8 cellular contexts compared by ENCODE assay signal in the genomic region with DNA sequence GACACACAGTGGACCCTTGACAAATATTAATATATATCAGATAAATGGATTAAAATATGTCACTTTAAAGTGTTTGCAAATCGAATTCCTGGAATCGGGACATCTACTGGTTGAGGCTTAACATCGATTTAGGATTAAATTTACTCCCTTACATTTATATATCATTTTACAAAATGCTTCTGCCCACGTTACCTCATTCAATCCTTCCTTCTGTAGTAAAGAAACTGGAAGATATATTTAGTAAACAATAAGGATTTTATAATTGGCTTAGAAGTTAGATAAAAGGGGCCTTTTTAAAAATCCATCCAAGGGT. TPM values are rescaled to one million over a fixed set of nuclear protein-coding genes. Genes with fewer than 3 reads are reported as not detected.
DNase-seq lines count a peak whose midpoint lies in the region; ATAC-seq, FAIRE-seq and TF ChIP-seq lines count a peak whose summit lies in the region.

No MANE protein-coding gene starts in this region.

- H3K36me3 ChIP-seq in esophagus (ENCODE audit: control insufficient read depth in 2 of 2, insufficient read depth in 2 of 2, low read length in 1 of 2), result no peaks in the 10 kb centered on the region
- peaks cover 0 to 19% of the 10 kb centered on the region in 2 donors for H3K36me3 ChIP-seq in psoas muscle (ENCODE audit: insufficient read depth in 1 of 2, low read depth in 1 of 2)

- H3K27ac ChIP-seq in RWPE1 (no peak overlapping the region; the same call in 1 of the 2 replicates), esophagus (ENCODE audit: low read depth in 2 of 2, low read length in 1 of 2) (peak overlapping the region in 1 of 2 donors; percentile 96), psoas muscle (peak overlapping the region; percentile 97)

- POLR2A ChIA-PET in RWPE1 (lab: Yijun Ruan, JAX; ENCODE audit: low non-redundant PET), result no interaction called here

- peak; percentile 6 for FAIRE-seq in G401.6 (lab: Jason Lieb, UNC)
- no peak for FAIRE-seq in GM12891 (lab: Jason Lieb, UNC)

- H3K27me3 ChIP-seq in esophagus (ENCODE audit: control insufficient read depth in 1 of 2, insufficient read depth in 2 of 2, low read length in 2 of 2) (no peaks in the 10 kb centered on the region), psoas muscle (ENCODE audit: insufficient read depth in 3 of 3, low read length in 2 of 3) (no peaks in the 10 kb centered on the region)

- WGBS in esophagus, 2 donors, result 3 to 4% methylated on average over 4 of the region's 4 CpGs
- 1 to 4% (median 1%) methylated on average over 4 of the region's 4 CpGs for WGBS in psoas muscle, 3 donors

- DNase-seq in RWPE1 (ENCODE audit: low spot score) (no peak), psoas muscle (no peak), GM12891 (ENCODE audit: insufficient read length, low spot score) (no peak), GOT3 (lab: John Stamatoyannopoulos, UW) (no peak)
- no peak for DNase-seq in activated effector memory CD4-positive, alpha-beta T cell treated with anti-CD3 and anti-CD28 coated beads, Interleukin-2, amount 50 U/mL, for 16 hours

- TF ChIP-seq POLR2A in GM12891 (IDR thresholded peaks at IDR 0.05; ENCODE audit: low read depth, low read length), result no peak

- CTCF ChIA-PET in RWPE1 (lab: Yijun Ruan, JAX), result interaction anchor here (0.7 kb wide), 1 partner anchor 87 kb away, joined by 3 read pairs; no protein-coding TSS in a partner anchor

- no peaks in the 10 kb centered on the region for H3K9me3 ChIP-seq in esophagus (ENCODE audit: control insufficient read depth in 2 of 2, insufficient read depth in 1 of 2, low read depth in 1 of 2, low read length in 1 of 2)
- H3K9me3 ChIP-seq in psoas muscle, result no peaks in the 10 kb centered on the region

- no peaks in the 10 kb centered on the region for H3K4me1 ChIP-seq in esophagus (ENCODE audit: control insufficient read depth in 2 of 2, insufficient read depth in 2 of 2, low read length in 1 of 2)
- peaks cover 20% of the 10 kb centered on the region for H3K4me1 ChIP-seq in psoas muscle

- ATAC-seq in psoas muscle (no peak), GM21423 (IDR thresholded peaks at IDR 0.05; ENCODE audit: unreplicated experiment) (no peak)

- TF ChIP-seq CTCF in RWPE1 (conservative IDR thresholded peaks at IDR 0.05; ENCODE audit: low read depth) (peak; percentile 24; the same call in 1 of the 2 replicates), psoas muscle (IDR thresholded peaks at IDR 0.05) (no peak)

- intact Hi-C loops in psoas muscle (cut with DNase I), result loop anchor here in 1 of 2 donors (10.0 kb wide), 1 partner anchor 159 kb away; a partner anchor contains a TSS

- peak overlapping the region; percentile 91 to 96 for H3K4me3 ChIP-seq in esophagus (ENCODE audit: low read depth in 1 of 2, low read length in 2 of 2)
- H3K4me3 ChIP-seq in psoas muscle, result peak overlapping the region; percentile 92

TF ChIP-seq in GM12891, 5 proteins besides CTCF, POLR2A, EP300 and RAD21:
- TF ChIP-seq PAX5 (IDR thresholded peaks at IDR 0.05; ENCODE audit: insufficient read depth, low read length, severe bottlenecking) (no peak), SPI1 (IDR thresholded peaks at IDR 0.05; ENCODE audit: low read depth, low read length) (no peak), POLR2AphosphoS5 (IDR thresholded peaks at IDR 0.05; ENCODE audit: low read depth, low read length) (no peak), TAF1 (IDR thresholded peaks at IDR 0.05; ENCODE audit: low read depth, low read length) (no peak), POU2F2 (IDR thresholded peaks at IDR 0.05; ENCODE audit: low read depth, low read length) (no peak)

RNA-seq across cellular contexts. Expression of a gene that starts 1.3 kb away (rescaled TPM):
- polyA plus RNA-seq in esophagus, result 10 to 100 TPM; 17.9 to 23.4 TPM
- 10 to 100 TPM; 53.7 to 87.2 (median 73.8) TPM for total RNA-seq in psoas muscle
- 10 to 100 TPM; 24.4 to 45.9 (median 25.5) TPM for polyA plus RNA-seq in psoas muscle
- 24.9 TPM for polyA plus RNA-seq in GM12891 (2012; ENCODE audit: low read depth, missing spikeins)

RNA-seq across cellular contexts. Expression of a gene that starts 27.5 kb away (rescaled TPM):
- polyA plus RNA-seq in esophagus (1 to 10 TPM in 1 of 2 donors, under 1 TPM in 1; 0.75 to 1.6 TPM), psoas muscle (10 to 100 TPM in 1 of 3 donors, 1 to 10 TPM in 2; 3.9 to 13.0 (median 5.3) TPM)
- total RNA-seq in psoas muscle, result 10 to 100 TPM in 2 of 4 donors, 1 to 10 TPM in 2; 5.6 to 31.7 (median 12.7) TPM
- 0.14 TPM for polyA plus RNA-seq in GM12891 (2012; ENCODE audit: low read depth, missing spikeins)

RNA-seq across cellular contexts. Expression of a gene that starts 50.2 kb away (rescaled TPM):
- polyA plus RNA-seq in esophagus, result 10 to 100 TPM; 11.9 to 17.8 TPM
- total RNA-seq in psoas muscle, result 10 to 100 TPM; 12.3 to 22.4 (median 15.7) TPM
- 10 to 100 TPM in 1 of 3 donors, 1 to 10 TPM in 2; 6.8 to 14.5 (median 9.9) TPM for polyA plus RNA-seq in psoas muscle
- polyA plus RNA-seq in GM12891 (2012; ENCODE audit: low read depth, missing spikeins), result 9.1 TPM
